ENCODE assay signal across 32 cellular contexts in genomic region chrX:6313356-6313755, GRCh38.
"Had no signal": no experiment of that assay in that cellular context is flagged by ENCODE, and none has a peak within 500 bp of the region (broad histone marks: within the 10 kb centered on the region; RNA-seq: fewer than 3 reads in every experiment).

No MANE protein-coding gene starts in this region.

- FAIRE-seq: endometrium, endothelial cell of umbilical vein, TTC549 had no signal

- H3K27me3 ChIP-seq: body of pancreas, colonic mucosa, esophagus squamous epithelium, gastroesophageal sphincter, heart right ventricle had no signal

- ATAC-seq: activated T-cell treated with anti-CD3 and anti-CD28 coated beads, Interleukin-2, amount 50 U/mL, for 72 hours; activated T-helper 17 cell treated with anti-CD3 and anti-CD28 coated beads, Interleukin-2, amount 50 U/mL, for 72 hours; body of pancreas; gastroesophageal sphincter; heart right ventricle; WTC11 had no signal

- DNase-seq: activated CD4-positive, alpha-beta memory T cell treated with anti-CD3 and anti-CD28 coated beads, Interleukin-2, amount 10 ng/mL, durations not matched to agents 7 days and 5 days; activated CD4-positive, alpha-beta T cell treated with anti-CD3 and anti-CD28 coated beads for 1 hour; activated CD4-positive, alpha-beta T cell treated with anti-CD3 and anti-CD28 coated beads for 4 hours; activated CD4-positive, alpha-beta T cell treated with anti-CD3 and anti-CD28 coated beads, Interleukin-2, amount 10 ng/mL, durations not matched to agents 7 days and 5 days; activated CD4-positive, alpha-beta T cell treated with anti-CD3 and anti-CD28 coated beads, Interleukin-2, amount 50 U/mL, for 4 hours; activated CD8-positive, alpha-beta memory T cell treated with anti-CD3 and anti-CD28 coated beads, Interleukin-2, amount 50 U/mL, for 48 hours; activated effector memory CD4-positive, alpha-beta T cell treated with Interleukin-2 at 50 U/mL for 16 hours; activated gamma-delta T cell treated with Interleukin-2 at 50 U/mL for 16 hours; activated naive CD4-positive, alpha-beta T cell treated with anti-CD3 and anti-CD28 coated beads, Interleukin-2, amount 50 U/mL, for 16 hours; activated naive CD4-positive, alpha-beta T cell treated with Interleukin-2 at 50 U/mL for 16 hours; activated T-cell treated with anti-CD3 and anti-CD28 coated beads for 4 hours; activated T-cell treated with anti-CD3 and anti-CD28 coated beads, Interleukin-2, amount 50 U/mL, for 24 hours; activated T-cell treated with anti-CD3 and anti-CD28 coated beads, Interleukin-2, amount 50 U/mL, for 72 hours; amniotic stem cell; anterior cingulate cortex; body of pancreas; central memory CD4-positive, alpha-beta T cell; cerebellar nuclear complex; colonic mucosa; effector CD8-positive, alpha-beta T cell; esophagus squamous epithelium; foreskin melanocyte; heart right ventricle; T-helper 2 cell had no signal

- H3K4me3 ChIP-seq: body of pancreas, colonic mucosa, esophagus squamous epithelium, gastroesophageal sphincter, heart right ventricle had no signal

- H3K27ac ChIP-seq: body of pancreas, colonic mucosa, epithelial cell of prostate, esophagus squamous epithelium, gastroesophageal sphincter, heart right ventricle, VCaP had no signal

- H3K4me1 ChIP-seq: body of pancreas, colonic mucosa, esophagus squamous epithelium, gastroesophageal sphincter, heart right ventricle had no signal

- H3K9me3 ChIP-seq: body of pancreas, colonic mucosa, esophagus squamous epithelium, gastroesophageal sphincter had no signal

- H3K36me3 ChIP-seq: colonic mucosa, esophagus squamous epithelium, gastroesophageal sphincter, heart right ventricle had no signal
